25 cellular contexts compared by ENCODE assay signal in genomic region chr5:124887223-124887622, GRCh38.
DNase-seq lines count a peak whose midpoint lies in the region; ATAC-seq, FAIRE-seq and TF ChIP-seq lines count a peak whose summit lies in the region.
"Had no signal": no experiment of that assay in that cellular context is flagged by ENCODE, and none has a peak within 500 bp of the region (broad histone marks: within the 10 kb centered on the region; RNA-seq: fewer than 3 reads in every experiment).

No MANE protein-coding gene starts in this region.

- WGBS in pancreas, 2 donors, result 24 to 36% methylated on average over 2 of the region's 2 CpGs

- no peaks in the 10 kb centered on the region for H3K27me3 ChIP-seq in pancreas
- H3K27me3 ChIP-seq: ascending aorta, heart right ventricle, suprapubic skin had no signal

- H3K36me3 ChIP-seq in pancreas, result no peaks in the 10 kb centered on the region
- H3K36me3 ChIP-seq: ascending aorta, heart right ventricle, lower lobe of right lung, suprapubic skin, WERI-Rb-1 had no signal

- peak overlapping the region; percentile 55 for H3K4me3 Mint-ChIP-seq in Calu3 (ENCODE audit: low read depth, unreplicated experiment)
- H3K4me3 Mint-ChIP-seq: activated naive CD4-positive, alpha-beta T cell treated with anti-CD3 and anti-CD28 coated beads, Interleukin-2, amount 10 ng/mL, durations not matched to agents 7 days and 5 days; CD8-positive, alpha-beta T cell; immature natural killer cell; naive thymus-derived CD4-positive, alpha-beta T cell had no signal

- peaks cover 22% of the 10 kb centered on the region for H3K4me1 Mint-ChIP-seq in Calu3 (ENCODE audit: low read depth, unreplicated experiment)
- H3K4me1 Mint-ChIP-seq: activated naive CD4-positive, alpha-beta T cell treated with anti-CD3 and anti-CD28 coated beads, Interleukin-2, amount 10 ng/mL, durations not matched to agents 7 days and 5 days had no signal

- H3K27ac Mint-ChIP-seq in Calu3 (ENCODE audit: unreplicated experiment), result peak overlapping the region; percentile 88
- H3K27ac Mint-ChIP-seq: activated naive CD4-positive, alpha-beta T cell treated with anti-CD3 and anti-CD28 coated beads, Interleukin-2, amount 10 ng/mL, durations not matched to agents 7 days and 5 days; CD8-positive, alpha-beta T cell; immature natural killer cell; naive thymus-derived CD4-positive, alpha-beta T cell had no signal

- TF ChIP-seq CTCF in Calu3 (IDR thresholded peaks at IDR 0.05; ENCODE audit: unreplicated experiment) (no peak), pancreas (IDR thresholded peaks at IDR 0.05) (no peak)

- H3K36me3 Mint-ChIP-seq in Calu3 (ENCODE audit: insufficient read depth, unreplicated experiment), result peaks cover 6% of the 10 kb centered on the region
- H3K36me3 Mint-ChIP-seq: activated naive CD4-positive, alpha-beta T cell treated with anti-CD3 and anti-CD28 coated beads, Interleukin-2, amount 10 ng/mL, durations not matched to agents 7 days and 5 days; CD8-positive, alpha-beta T cell; immature natural killer cell; naive thymus-derived CD4-positive, alpha-beta T cell had no signal

- H3K9me3 Mint-ChIP-seq in Calu3 (ENCODE audit: low read depth, unreplicated experiment), result no peaks in the 10 kb centered on the region
- H3K9me3 Mint-ChIP-seq: CD8-positive, alpha-beta T cell; immature natural killer cell had no signal

- H3K9me3 ChIP-seq in pancreas, result no peaks in the 10 kb centered on the region
- H3K9me3 ChIP-seq: lower lobe of right lung, suprapubic skin had no signal

- peak; percentile 53 to 64 (median 62) for ATAC-seq in pancreas
- ATAC-seq in GM21717 (IDR thresholded peaks at IDR 0.05; ENCODE audit: unreplicated experiment), result no peak
- ATAC-seq: CD8-positive, alpha-beta T cell; heart right ventricle; naive thymus-derived CD4-positive, alpha-beta T cell; Right ventricle myocardium inferior had no signal

- no TSS peak for BruUV-seq in Calu3 (replicated peaks; lab: Mats Ljungman, UMichigan)

- CTCF ChIA-PET in Calu3 (lab: Charles Lee), result interaction anchor here (1.6 kb wide), 1 partner anchor 226 kb away, joined by 4 read pairs; no protein-coding TSS in a partner anchor

- peak overlapping the region; percentile 82 to 93 (median 90) for H3K27ac ChIP-seq in pancreas
- H3K27ac ChIP-seq: ascending aorta, heart right ventricle, lower lobe of right lung, suprapubic skin, WERI-Rb-1 had no signal

- FAIRE-seq in islet of Langerhans (lab: Jason Lieb, UNC) (peak; percentile 86), pancreas (lab: Jason Lieb, UNC) (no peak)

- DNase-seq in Calu3 (no peak), SK-MEL-5 (ENCODE audit: low read depth, low spot score) (peak; percentile 18), pancreas (peak in 1 of 6 donors; percentile 38), NCI-H2107 treated with DMSO at 0.1 percent for 48 hours (lab: John Stamatoyannopoulos, UW; ENCODE audit: unreplicated experiment) (no peak), NCI-H524 (lab: John Stamatoyannopoulos, UW) (no peak), NCI-H524 treated with DMSO at 0.1 percent for 48 hours (lab: John Stamatoyannopoulos, UW) (no peak)
- DNase-seq: activated CD4-positive, alpha-beta T cell treated with anti-CD3 and anti-CD28 coated beads, Interleukin-2, amount 50 U/mL, for 4 hours; activated naive CD4-positive, alpha-beta T cell treated with anti-CD3 and anti-CD28 coated beads, Interleukin-2, amount 10 ng/mL, durations not matched to agents 7 days and 5 days; activated T-cell treated with anti-CD3 and anti-CD28 coated beads, Interleukin-2, amount 50 U/mL, for 1 hour; CD8-positive, alpha-beta T cell; effector memory CD4-positive, alpha-beta T cell; heart right ventricle; immature natural killer cell; KBM-7; lower lobe of right lung; MV-4-11; naive thymus-derived CD4-positive, alpha-beta T cell; NCI-H1694 treated with DMSO at 0.1 percent for 48 hours; stimulated activated CD8-positive, alpha-beta memory T cell treated with anti-CD3 and anti-CD28 coated beads, Interleukin-4, amount 100 ng/mL, for 48 hours; WERI-Rb-1 had no signal

- in situ Hi-C loops in SK-MEL-5 (cut with HindIII; ENCODE audit: low pct_unique_long_range_greater_than_20kb, low sequenced_read_pairs), result no loop called here

- H3K4me3 ChIP-seq in pancreas, result no peak overlapping the region
- H3K4me3 ChIP-seq: ascending aorta, heart right ventricle, lower lobe of right lung, suprapubic skin had no signal

- H3K4me1 ChIP-seq in pancreas, result peaks cover 35 to 49% (median 37%) of the 10 kb centered on the region in 3 donors
- H3K4me1 ChIP-seq: suprapubic skin had no signal

- intact Hi-C loops in Calu3 (cut with micrococcal nuclease; ENCODE audit: unreplicated experiment) (loop anchor here (5.0 kb wide), 2 partner anchors 65 to 225 kb away; no protein-coding TSS in a partner anchor), pancreas (cut with DNase I) (loop anchor here in 1 of 3 donors (10.0 kb wide), 1 partner anchor 142 kb away; the partner anchor contains the start of gene ZNF608)

- no peaks in the 10 kb centered on the region for H3K27me3 Mint-ChIP-seq in Calu3 (ENCODE audit: unreplicated experiment)
- H3K27me3 Mint-ChIP-seq: activated naive CD4-positive, alpha-beta T cell treated with anti-CD3 and anti-CD28 coated beads, Interleukin-2, amount 10 ng/mL, durations not matched to agents 7 days and 5 days; naive thymus-derived CD4-positive, alpha-beta T cell had no signal
